12 cellular contexts compared by ENCODE assay signal in the genomic region with DNA sequence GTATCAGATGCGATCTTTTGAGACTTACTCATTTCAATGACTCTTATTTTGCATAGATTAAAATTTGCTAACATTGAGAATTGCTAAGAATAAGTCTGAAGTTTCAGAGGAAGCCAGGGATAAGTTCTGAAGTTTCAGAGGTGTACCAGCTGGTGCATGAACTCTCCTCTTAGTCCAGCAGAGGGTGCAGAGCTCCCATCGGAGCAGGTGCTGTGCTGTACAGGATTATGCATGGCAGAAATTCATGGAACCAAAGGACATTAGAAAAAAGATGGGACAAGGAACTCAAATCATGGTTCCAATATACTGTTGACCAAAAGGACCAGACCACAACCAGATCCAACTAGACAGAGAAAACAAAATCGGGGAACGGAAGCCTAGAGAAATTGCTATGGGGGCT. TPM values are rescaled to one million over a fixed set of nuclear protein-coding genes. Genes with fewer than 3 reads are reported as not detected.
A peak's percentile ranks its signal among the peaks of the same experiment; 100 is the strongest.
DNase-seq lines count a peak whose midpoint lies in the region; ATAC-seq, FAIRE-seq and TF ChIP-seq lines count a peak whose summit lies in the region.
"Had no signal": no experiment of that assay in that cellular context is flagged by ENCODE, and none has a peak within 500 bp of the region (broad histone marks: within the 10 kb centered on the region; RNA-seq: fewer than 3 reads in every experiment).

No MANE protein-coding gene starts in this region.

- H3K27me3 ChIP-seq in Karpas-422 (ENCODE audit: low read length) (no peaks in the 10 kb centered on the region), astrocyte (ENCODE audit: insufficient read depth, low read length) (no peaks in the 10 kb centered on the region)

- H3K4me3 Mint-ChIP-seq in astrocyte (ENCODE audit: unreplicated experiment) (no peak overlapping the region), osteocyte (ENCODE audit: unreplicated experiment) (no peak overlapping the region)
- H3K4me3 Mint-ChIP-seq: activated CD8-positive, alpha-beta T cell treated with anti-CD3 and anti-CD28 coated beads for 36 hours; nephron had no signal

- H3K36me3 ChIP-seq in Karpas-422 (ENCODE audit: insufficient read depth, low read length) (no peaks in the 10 kb centered on the region), astrocyte (ENCODE audit: insufficient read depth, low read length) (no peaks in the 10 kb centered on the region)

- H3K36me3 Mint-ChIP-seq in astrocyte (ENCODE audit: low read depth, unreplicated experiment), result no peaks in the 10 kb centered on the region
- H3K36me3 Mint-ChIP-seq in osteocyte (ENCODE audit: unreplicated experiment), result no peaks in the 10 kb centered on the region

- H3K9ac ChIP-seq in Karpas-422 (ENCODE audit: low read length) (no peak overlapping the region), astrocyte (ENCODE audit: low read length) (no peak overlapping the region)

- H3K27ac Mint-ChIP-seq in astrocyte (ENCODE audit: unreplicated experiment) (no peak overlapping the region), osteocyte (ENCODE audit: unreplicated experiment) (no peak overlapping the region)
- H3K27ac Mint-ChIP-seq: activated CD8-positive, alpha-beta T cell treated with anti-CD3 and anti-CD28 coated beads for 36 hours; nephron had no signal

- H3K79me2 ChIP-seq in Karpas-422 (ENCODE audit: low read length), result no peaks in the 10 kb centered on the region
- H3K79me2 ChIP-seq in astrocyte (ENCODE audit: insufficient read depth, low read length), result no peaks in the 10 kb centered on the region

- no peak overlapping the region for H3K4me2 ChIP-seq in Karpas-422 (ENCODE audit: low read depth, low read length, poor library complexity, severe bottlenecking)
- H3K4me2 ChIP-seq in astrocyte (ENCODE audit: low read length), result no peak overlapping the region

- DNase-seq in Karpas-422, result peak; percentile 56
- no peak for DNase-seq in astrocyte (ENCODE audit: low read depth)
- no peak for DNase-seq in osteocyte (ENCODE audit: extremely low spot score, unreplicated experiment)
- DNase-seq in NCI-H187 treated with DMSO at 0.1 percent for 48 hours (lab: John Stamatoyannopoulos, UW), result no peak
- no peak for DNase-seq in LoVo (ENCODE audit: low spot score)
- no peak for DNase-seq in NCI-H2029 (lab: John Stamatoyannopoulos, UW)
- DNase-seq: activated CD8-positive, alpha-beta T cell treated with anti-CD3 and anti-CD28 coated beads for 36 hours; IMR-90; stimulated activated naive CD4-positive, alpha-beta T cell treated with Interleukin-2 at 50 U/mL for 16 hours had no signal

- peak; percentile 22 for TF ChIP-seq CTCF in astrocyte (IDR thresholded peaks at IDR 0.05; ENCODE audit: insufficient read depth, low read depth, low read length)
- peak; percentile 35 for TF ChIP-seq CTCF in osteocyte (IDR thresholded peaks at IDR 0.05)

- H2AFZ ChIP-seq in Karpas-422 (ENCODE audit: low read length), result no peak overlapping the region
- no peak overlapping the region for H2AFZ ChIP-seq in astrocyte (ENCODE audit: low read depth, low read length)

- no peak for FAIRE-seq in astrocyte (lab: Jason Lieb, UNC)

- ATAC-seq in GM18502 (IDR thresholded peaks at IDR 0.05; ENCODE audit: poor library complexity, unreplicated experiment) (peak; percentile 62), HG02798 (IDR thresholded peaks at IDR 0.05; ENCODE audit: poor library complexity, unreplicated experiment) (no peak)
- ATAC-seq: activated CD8-positive, alpha-beta T cell treated with anti-CD3 and anti-CD28 coated beads for 36 hours had no signal

- H3K4me3 ChIP-seq in Karpas-422 (ENCODE audit: low read length), result no peak overlapping the region
- no peak overlapping the region for H3K4me3 ChIP-seq in astrocyte (ENCODE audit: insufficient read depth, low read depth, low read length)

- H3K4me1 Mint-ChIP-seq in astrocyte (ENCODE audit: low read depth, unreplicated experiment) (no peaks in the 10 kb centered on the region), osteocyte (ENCODE audit: unreplicated experiment) (no peaks in the 10 kb centered on the region)
- H3K4me1 Mint-ChIP-seq: nephron had no signal

- no peaks in the 10 kb centered on the region for H4K20me1 ChIP-seq in Karpas-422 (ENCODE audit: insufficient read depth, low read depth, low read length)
- no peaks in the 10 kb centered on the region for H4K20me1 ChIP-seq in astrocyte (ENCODE audit: insufficient read depth, low read length)

- no peaks in the 10 kb centered on the region for H3K9me2 ChIP-seq in Karpas-422 (replicated peaks; ENCODE audit: insufficient read depth, low read length)

- H3K9me3 ChIP-seq in Karpas-422 (ENCODE audit: low read length), result no peaks in the 10 kb centered on the region
- H3K9me3 ChIP-seq in astrocyte (ENCODE audit: insufficient read depth, low read depth, low read length), result no peaks in the 10 kb centered on the region

- no peak overlapping the region for H3K27ac ChIP-seq in Karpas-422 (ENCODE audit: low read length)
- H3K27ac ChIP-seq in astrocyte (ENCODE audit: low read depth, low read length), result no peak overlapping the region

- H3K9me3 Mint-ChIP-seq in astrocyte (ENCODE audit: unreplicated experiment) (no peaks in the 10 kb centered on the region), osteocyte (ENCODE audit: unreplicated experiment) (no peaks in the 10 kb centered on the region)
- H3K9me3 Mint-ChIP-seq: activated CD8-positive, alpha-beta T cell treated with anti-CD3 and anti-CD28 coated beads for 36 hours; nephron had no signal

- H3K4me1 ChIP-seq in Karpas-422 (ENCODE audit: low read length) (no peaks in the 10 kb centered on the region), astrocyte (ENCODE audit: insufficient read depth, low read length) (no peaks in the 10 kb centered on the region)

- no peaks in the 10 kb centered on the region for H3K27me3 Mint-ChIP-seq in astrocyte (ENCODE audit: low read depth, unreplicated experiment)
- peaks cover 1% of the 10 kb centered on the region for H3K27me3 Mint-ChIP-seq in osteocyte (ENCODE audit: unreplicated experiment)
- H3K27me3 Mint-ChIP-seq: activated CD8-positive, alpha-beta T cell treated with anti-CD3 and anti-CD28 coated beads for 36 hours had no signal

RNA-seq across cellular contexts. Expression of a gene that starts 41.9 kb away (rescaled TPM):
- not detected in 2 replicates for total RNA-seq in Karpas-422 (2014; rRNA removed; shearing (Covaris generic); ENCODE audit: low replicate concordance)
- total RNA-seq in astrocyte (0.05 TPM in 2 replicates), osteocyte (not detected in 2 replicates)
- total RNA-seq: activated CD8-positive, alpha-beta T cell treated with anti-CD3 and anti-CD28 coated beads for 36 hours; IMR-90 had no signal
